ENCODE assay signal across 24 cellular contexts in genomic region chr1:9416918-9417500, GRCh38.
A peak's percentile ranks its signal among the peaks of the same experiment; 100 is the strongest.
DNase-seq lines count a peak whose midpoint lies in the region; ATAC-seq and TF ChIP-seq lines count a peak whose summit lies in the region.
"Had no signal": no experiment of that assay in that cellular context is flagged by ENCODE, and none has a peak within 500 bp of the region (broad histone marks: within the 10 kb centered on the region; RNA-seq: fewer than 3 reads in every experiment).

No MANE protein-coding gene starts in this region.

- intact Hi-C loops in CD4-positive, alpha-beta memory T cell (cut with micrococcal nuclease), result no loop called here
- intact Hi-C loops in vagina (cut with DNase I), result no loop called here

- H3K36me3 Mint-ChIP-seq in CD4-positive, alpha-beta memory T cell, result no peaks in the 10 kb centered on the region
- H3K36me3 Mint-ChIP-seq in T-helper 2 cell treated with Interferon-gamma antibody and Interleukin-4, amounts not matched to agents 5 μg/mL and 100 μg/mL, for 36 hours (ENCODE audit: low read depth), result no peaks in the 10 kb centered on the region
- no peaks in the 10 kb centered on the region for H3K36me3 Mint-ChIP-seq in memory B cell
- H3K36me3 Mint-ChIP-seq: naive B cell had no signal

- peaks cover 41 to 66% (median 53%) of the 10 kb centered on the region in 4 donors for H3K4me1 Mint-ChIP-seq in CD4-positive, alpha-beta memory T cell
- peaks cover 44% of the 10 kb centered on the region for H3K4me1 Mint-ChIP-seq in T-helper 2 cell treated with Interferon-gamma antibody and Interleukin-4, amounts not matched to agents 5 μg/mL and 100 μg/mL, for 36 hours (ENCODE audit: low read depth)
- peaks cover 31% of the 10 kb centered on the region for H3K4me1 Mint-ChIP-seq in memory B cell

- H3K4me3 Mint-ChIP-seq in CD4-positive, alpha-beta memory T cell, result peak overlapping the region; percentile 67 to 81 (median 80)
- H3K4me3 Mint-ChIP-seq in T-helper 2 cell treated with Interferon-gamma antibody and Interleukin-4, amounts not matched to agents 5 μg/mL and 100 μg/mL, for 36 hours, result peak overlapping the region; percentile 0
- peak overlapping the region; percentile 0 for H3K4me3 Mint-ChIP-seq in memory B cell
- H3K4me3 Mint-ChIP-seq: activated naive CD8-positive, alpha-beta T cell treated with anti-CD3 and anti-CD28 coated beads, Interleukin-2, amount 50 U/mL, for 24 hours had no signal

- ATAC-seq in memory B cell (ENCODE audit: low read depth) (no peak), GM19397 (IDR thresholded peaks at IDR 0.05; ENCODE audit: unreplicated experiment) (no peak), GM18870 (IDR thresholded peaks at IDR 0.05; ENCODE audit: unreplicated experiment) (no peak)
- ATAC-seq: activated naive CD8-positive, alpha-beta T cell treated with anti-CD3 and anti-CD28 coated beads, Interleukin-2, amount 50 U/mL, for 24 hours; left lobe of liver; Right ventricle myocardium inferior had no signal

- H3K27me3 Mint-ChIP-seq in CD4-positive, alpha-beta memory T cell, result peaks cover 0 to 6% of the 10 kb centered on the region in 2 donors
- peaks cover 26% of the 10 kb centered on the region for H3K27me3 Mint-ChIP-seq in T-helper 2 cell treated with Interferon-gamma antibody and Interleukin-4, amounts not matched to agents 5 μg/mL and 100 μg/mL, for 36 hours (ENCODE audit: low read depth)
- peaks cover 2% of the 10 kb centered on the region for H3K27me3 Mint-ChIP-seq in memory B cell

- peak overlapping the region in 6 of 7 donors; percentile 9 to 79 (median 58) for H3K27ac Mint-ChIP-seq in CD4-positive, alpha-beta memory T cell
- H3K27ac Mint-ChIP-seq in T-helper 2 cell treated with Interferon-gamma antibody and Interleukin-4, amounts not matched to agents 5 μg/mL and 100 μg/mL, for 36 hours, result no peak overlapping the region
- no peak overlapping the region for H3K27ac Mint-ChIP-seq in memory B cell
- H3K27ac Mint-ChIP-seq: activated naive CD8-positive, alpha-beta T cell treated with anti-CD3 and anti-CD28 coated beads, Interleukin-2, amount 50 U/mL, for 24 hours had no signal

- no peaks in the 10 kb centered on the region for H3K9me3 Mint-ChIP-seq in CD4-positive, alpha-beta memory T cell
- no peaks in the 10 kb centered on the region for H3K9me3 Mint-ChIP-seq in T-helper 2 cell treated with Interferon-gamma antibody and Interleukin-4, amounts not matched to agents 5 μg/mL and 100 μg/mL, for 36 hours
- no peaks in the 10 kb centered on the region for H3K9me3 Mint-ChIP-seq in memory B cell
- H3K9me3 Mint-ChIP-seq: activated naive CD8-positive, alpha-beta T cell treated with anti-CD3 and anti-CD28 coated beads, Interleukin-2, amount 50 U/mL, for 24 hours; naive B cell had no signal

- peaks cover 68% of the 10 kb centered on the region for H3K4me1 ChIP-seq in CD4-positive, alpha-beta memory T cell (ENCODE audit: insufficient read depth, low read length)
- peaks cover 31% of the 10 kb centered on the region for H3K4me1 ChIP-seq in vagina
- H3K4me1 ChIP-seq: HAP-1 had no signal

- H3K27ac ChIP-seq in CD4-positive, alpha-beta memory T cell (ENCODE audit: low read depth, low read length), result no peak overlapping the region
- no peak overlapping the region for H3K27ac ChIP-seq in vagina
- H3K27ac ChIP-seq: brain microvascular endothelial cell, thoracic aorta had no signal

- no peak for TF ChIP-seq POLR2A in vagina (IDR thresholded peaks at IDR 0.05)

- CTCF ChIA-PET in CD4-positive, alpha-beta memory T cell (lab: Charles Lee; ENCODE audit: partially characterized antibody), result interaction anchor here (0.8 to 1.0 kb wide), 2 partner anchors 11 to 128 kb away, joined by 3 read pairs; no protein-coding TSS in a partner anchor

- H3K27me3 ChIP-seq in CD4-positive, alpha-beta memory T cell (ENCODE audit: insufficient read depth, low read length), result no peaks in the 10 kb centered on the region
- no peaks in the 10 kb centered on the region for H3K27me3 ChIP-seq in vagina
- H3K27me3 ChIP-seq: brain microvascular endothelial cell had no signal

- POLR2A ChIA-PET in CD4-positive, alpha-beta memory T cell (lab: Charles Lee; ENCODE audit: partially characterized antibody), result interaction anchor here (1.3 to 4.0 kb wide), 2 partner anchors 9 to 11 kb away, joined by 3 to 18 read pairs; no protein-coding TSS in a partner anchor

- H3K36me3 ChIP-seq in CD4-positive, alpha-beta memory T cell (ENCODE audit: insufficient read depth, low read length), result no peaks in the 10 kb centered on the region
- no peaks in the 10 kb centered on the region for H3K36me3 ChIP-seq in vagina
- H3K36me3 ChIP-seq: brain microvascular endothelial cell, HAP-1, thoracic aorta had no signal

- TF ChIP-seq CTCF in GM12875 (IDR thresholded peaks at IDR 0.05; ENCODE audit: borderline replicate concordance, insufficient read depth, low read depth, low read length) (no peak), vagina (IDR thresholded peaks at IDR 0.05) (no peak)

- H3K9me3 ChIP-seq in CD4-positive, alpha-beta memory T cell (ENCODE audit: control insufficient read depth in 1 of 2, low read length in 2 of 2), result no peaks in the 10 kb centered on the region
- H3K9me3 ChIP-seq in vagina, result no peaks in the 10 kb centered on the region
- H3K9me3 ChIP-seq: HAP-1, thoracic aorta had no signal

- peak overlapping the region in 1 of 2 donors; percentile 4 for H3K4me3 ChIP-seq in CD4-positive, alpha-beta memory T cell (ENCODE audit: low read length in 2 of 2)
- peak overlapping the region; percentile 84 for H3K4me3 ChIP-seq in GM12875 (ENCODE audit: low read depth, low read length)
- no peak overlapping the region for H3K4me3 ChIP-seq in vagina
- H3K4me3 ChIP-seq: HAP-1, thoracic aorta had no signal

- DNase-seq in CD4-positive, alpha-beta memory T cell, result no peak
- DNase-seq in T-helper 2 cell treated with Interferon-gamma antibody and Interleukin-4, amounts not matched to agents 5 μg/mL and 100 μg/mL, for 36 hours (ENCODE audit: low spot score), result no peak
- no peak for DNase-seq in memory B cell (ENCODE audit: low spot score in 2 of 2)
- DNase-seq in kidney glomerular epithelial cell (lab: John Stamatoyannopoulos, UW), result no peak
- no peak for DNase-seq in vagina (ENCODE audit: extremely low spot score in 2 of 2)
- DNase-seq: activated CD4-positive, alpha-beta T cell treated with anti-CD3 and anti-CD28 coated beads for 1 hour; activated naive CD8-positive, alpha-beta T cell treated with anti-CD3 and anti-CD28 coated beads, Interleukin-2, amount 50 U/mL, for 24 hours; brain microvascular endothelial cell; cortex of kidney; DMS79 treated with DMSO at 0.1 percent for 48 hours; naive B cell; NCI-H1092; NCI-H2029; NCI-H2227 treated with DMSO at 0.1 percent for 48 hours; NCI-H748 treated with DMSO at 0.1 percent for 48 hours; retina; stimulated activated CD4-positive, alpha-beta T cell treated with anti-CD3 and anti-CD28 coated beads, Interleukin-2, amount 100 ng/mL, for 48 hours had no signal

Comparison
In these comparisons a context has a peak if more than half of its experiments do, and no peak if none do; other contexts are left out.
1. H3K27ac Mint-ChIP-seq: peak in CD4-positive, alpha-beta memory T cell (6 of 7); none in T-helper 2 cell treated with Interferon-gamma antibody and Interleukin-4, amounts not matched to agents 5 μg/mL and 100 μg/mL, for 36 hours (single experiment) and memory B cell (single experiment).
2. H3K4me3 Mint-ChIP-seq: peak in every context shown above with its lines; median percentile 80 in CD4-positive, alpha-beta memory T cell; 0 in T-helper 2 cell treated with Interferon-gamma antibody and Interleukin-4, amounts not matched to agents 5 μg/mL and 100 μg/mL, for 36 hours; 0 in memory B cell.